ENCODE assay signal across 19 cellular contexts in genomic region chr18:6714027-6714426, GRCh38. TPM values are rescaled to one million over a fixed set of nuclear protein-coding genes. Genes with fewer than 3 reads are reported as not detected.
A peak's percentile ranks its signal among the peaks of the same experiment; 100 is the strongest.
DNase-seq lines count a peak whose midpoint lies in the region; ATAC-seq and TF ChIP-seq lines count a peak whose summit lies in the region.
"Had no signal": no experiment of that assay in that cellular context is flagged by ENCODE, and none has a peak within 500 bp of the region (broad histone marks: within the 10 kb centered on the region; RNA-seq: fewer than 3 reads in every experiment).

No MANE protein-coding gene starts in this region.

- H3K9me3 ChIP-seq in SK-N-SH (no peaks in the 10 kb centered on the region), endodermal cell (ENCODE audit: control insufficient read depth, low read length) (no peaks in the 10 kb centered on the region)
- H3K9me3 ChIP-seq: BLaER1, MG63, SJSA1 had no signal

- TF ChIP-seq CTCF in GM23338 (conservative IDR thresholded peaks at IDR 0.05; ENCODE audit: low read depth in 2 of 2) (no peak), SK-N-SH (IDR thresholded peaks at IDR 0.05) (no peak), endodermal cell (conservative IDR thresholded peaks at IDR 0.05) (no peak), mesothelial cell of epicardium (IDR thresholded peaks at IDR 0.05; ENCODE audit: unreplicated experiment) (no peak)

- H3K9me3 Mint-ChIP-seq in GM23338 = no peaks in the 10 kb centered on the region
- H3K9me3 Mint-ChIP-seq in endodermal cell = no peaks in the 10 kb centered on the region
- no peaks in the 10 kb centered on the region for H3K9me3 Mint-ChIP-seq in mesothelial cell of epicardium
- H3K9me3 Mint-ChIP-seq: CD8-positive, alpha-beta T cell had no signal

- H3K27ac ChIP-seq in GM23338 (ENCODE audit: low read depth) (no peak overlapping the region), SK-N-SH (ENCODE audit: low read depth in 2 of 2, low read length in 1 of 2) (no peak overlapping the region), endodermal cell (ENCODE audit: low read depth, low read length) (no peak overlapping the region)
- H3K27ac ChIP-seq: BLaER1, SJSA1 had no signal

- H3K4me1 ChIP-seq in GM23338 (ENCODE audit: insufficient read depth) = peaks cover 11% of the 10 kb centered on the region
- peaks cover 0 to 8% of the 10 kb centered on the region in 2 experiments; a peak in 2 of 4 replicates for H3K4me1 ChIP-seq in SK-N-SH (ENCODE audit: control insufficient read depth in 1 of 2, insufficient read depth in 2 of 2, low read depth in 1 of 2, low read length in 1 of 2)
- peaks cover under 1% of the 10 kb centered on the region for H3K4me1 ChIP-seq in endodermal cell (ENCODE audit: control insufficient read depth, insufficient read depth, low read length)
- H3K4me1 ChIP-seq: BLaER1, SJSA1 had no signal

- H3K27ac Mint-ChIP-seq in GM23338 (no peak overlapping the region), endodermal cell (no peak overlapping the region), mesothelial cell of epicardium (peak overlapping the region; percentile 88)
- H3K27ac Mint-ChIP-seq: CD8-positive, alpha-beta T cell had no signal

- no peak overlapping the region for H3K4me3 ChIP-seq in GM23338
- no peak overlapping the region for H3K4me3 ChIP-seq in SK-N-SH (ENCODE audit: low read depth in 2 of 2, low read length in 1 of 2)
- no peak overlapping the region for H3K4me3 ChIP-seq in endodermal cell (ENCODE audit: low read length)
- H3K4me3 ChIP-seq: BLaER1, GM12878, MG63, SJSA1 had no signal

- H3K36me3 ChIP-seq in GM23338 (ENCODE audit: insufficient read depth) (no peaks in the 10 kb centered on the region), SK-N-SH (replicated peaks in 1 of 2; ENCODE audit: control insufficient read depth in 1 of 2, insufficient read depth in 2 of 2, low read length in 1 of 2) (no peaks in the 10 kb centered on the region), endodermal cell (ENCODE audit: control insufficient read depth, insufficient read depth, low read length) (no peaks in the 10 kb centered on the region)
- H3K36me3 ChIP-seq: BLaER1, MG63, SJSA1 had no signal

- H2AFZ ChIP-seq in GM23338 (no peak overlapping the region), SK-N-SH (ENCODE audit: low read depth) (no peak overlapping the region)

- CTCF ChIA-PET in SK-N-SH (lab: Yijun Ruan, JAX) = no interaction called here

- H4K20me1 ChIP-seq in GM23338 (replicated peaks; ENCODE audit: insufficient read depth) = no peaks in the 10 kb centered on the region
- H4K20me1 ChIP-seq in SK-N-SH (ENCODE audit: insufficient read depth) = no peaks in the 10 kb centered on the region
- H4K20me1 ChIP-seq: BLaER1 had no signal

- H3K27me3 ChIP-seq in GM23338 (ENCODE audit: insufficient read depth) (no peaks in the 10 kb centered on the region), SK-N-SH (ENCODE audit: insufficient read depth) (no peaks in the 10 kb centered on the region), endodermal cell (ENCODE audit: control insufficient read depth, insufficient read depth, low read length, poor library complexity, severe bottlenecking) (no peaks in the 10 kb centered on the region)
- H3K27me3 ChIP-seq: BLaER1, MG63, SJSA1 had no signal

- H3K9me2 ChIP-seq in GM23338 (ENCODE audit: insufficient read depth) (no peaks in the 10 kb centered on the region), SK-N-SH (no peaks in the 10 kb centered on the region)

- TF ChIP-seq RAD21 in SK-N-SH (IDR thresholded peaks at IDR 0.05; ENCODE audit: low read length) = no peak

- peaks cover 19% of the 10 kb centered on the region for H3K4me1 Mint-ChIP-seq in GM23338
- H3K4me1 Mint-ChIP-seq in endodermal cell = peaks cover 13% of the 10 kb centered on the region
- H3K4me1 Mint-ChIP-seq in mesothelial cell of epicardium = peaks cover 34% of the 10 kb centered on the region

- no peaks in the 10 kb centered on the region for H3K27me3 Mint-ChIP-seq in GM23338 (ENCODE audit: insufficient read depth, low read depth, poor library complexity)
- no peaks in the 10 kb centered on the region for H3K27me3 Mint-ChIP-seq in endodermal cell (ENCODE audit: insufficient read depth)
- H3K27me3 Mint-ChIP-seq in mesothelial cell of epicardium (ENCODE audit: low read depth) = no peaks in the 10 kb centered on the region

- ATAC-seq in GM23338 (peak; percentile 60), HG02642 (IDR thresholded peaks at IDR 0.05; ENCODE audit: poor library complexity, unreplicated experiment) (no peak)
- ATAC-seq: CD8-positive, alpha-beta T cell; GM12878 had no signal

- peak in 1 of 2 experiments; percentile 28; a peak in 1 of 4 replicates for TF ChIP-seq EP300 in SK-N-SH (IDR thresholded peaks at IDR 0.05; ENCODE audit: borderline replicate concordance in 1 of 2, low read depth in 1 of 2, low read length in 1 of 2)

- H3K4me2 ChIP-seq in GM23338 (0 out of 2 replicates have a peak overlapping the region, but pooled peaks have one; percentile 18), SK-N-SH (no peak overlapping the region)
- H3K4me2 ChIP-seq: BLaER1 had no signal

- DNase-seq in GM23338 (ENCODE audit: low spot score) (peak; percentile 64), SK-N-SH (no peak), endodermal cell (peak; percentile 56), mesothelial cell of epicardium (ENCODE audit: low spot score in 2 of 2, unreplicated experiment in 2 of 2) (no peak), NCI-H1048 (lab: John Stamatoyannopoulos, UW) (no peak)
- no peak for DNase-seq in stimulated activated CD4-positive, alpha-beta T cell treated with anti-CD3 and anti-CD28 coated beads, Interleukin-1b, Interleukin-23, amount 100 ng/mL, for 48 hours
- DNase-seq in central memory CD4-positive, alpha-beta T cell = no peak
- DNase-seq: CD8-positive, alpha-beta T cell; DMS79 treated with DMSO at 0.1 percent for 48 hours; GDM1; Karpas-422; MG63; NCI-H187; NCI-H2171; NCI-H774 had no signal

- 32% methylated on average over 2 of the region's 2 CpGs for WGBS in SK-N-SH (ENCODE audit: low lambda C conversion rate)
- WGBS in endodermal cell (ENCODE audit: insufficient coverage in 1 of 2, insufficient read length in 1 of 2), 2 experiments = 73 to 81% methylated on average over 2 of the region's 2 CpGs

- H3F3A ChIP-seq in GM23338 (replicated peaks; ENCODE audit: low read depth) (no peaks in the 10 kb centered on the region), SK-N-SH (replicated peaks; ENCODE audit: insufficient read depth) (no peaks in the 10 kb centered on the region)

- H3K4me3 Mint-ChIP-seq in GM23338 (no peak overlapping the region), endodermal cell (no peak overlapping the region), mesothelial cell of epicardium (no peak overlapping the region)
- H3K4me3 Mint-ChIP-seq: CD8-positive, alpha-beta T cell had no signal

- POLR2A ChIA-PET in SK-N-SH (lab: Yijun Ruan, JAX) = no interaction called here

- no peak overlapping the region for H3K9ac ChIP-seq in SK-N-SH
- no peak overlapping the region for H3K9ac ChIP-seq in endodermal cell (ENCODE audit: extremely low read depth, low read length, poor library complexity, severe bottlenecking)
- H3K9ac ChIP-seq: BLaER1 had no signal

- H3K79me2 ChIP-seq in GM23338 (replicated peaks; ENCODE audit: insufficient read depth) = no peaks in the 10 kb centered on the region
- no peaks in the 10 kb centered on the region for H3K79me2 ChIP-seq in SK-N-SH (ENCODE audit: insufficient read depth)

- no peaks in the 10 kb centered on the region for H3K36me3 Mint-ChIP-seq in GM23338 (ENCODE audit: low read depth)
- H3K36me3 Mint-ChIP-seq in endodermal cell (ENCODE audit: low read depth) = no peaks in the 10 kb centered on the region
- no peaks in the 10 kb centered on the region for H3K36me3 Mint-ChIP-seq in mesothelial cell of epicardium
- H3K36me3 Mint-ChIP-seq: CD8-positive, alpha-beta T cell had no signal

TF ChIP-seq in GM23338, 12 proteins besides CTCF, POLR2A, EP300 and RAD21 (continues in another document):
- TF ChIP-seq CREB1 (CRISPR knock-in tag; IDR thresholded peaks at IDR 0.05; ENCODE audit: low read depth) (no peak), NANOG (IDR thresholded peaks at IDR 0.05; ENCODE audit: borderline replicate concordance) (no peak), JUNB (IDR thresholded peaks at IDR 0.05; ENCODE audit: unreplicated experiment) (no peak), EZH2phosphoT487 (IDR thresholded peaks at IDR 0.05; ENCODE audit: unreplicated experiment) (no peak)

TF ChIP-seq in SK-N-SH, 30 proteins besides CTCF, POLR2A, EP300 and RAD21 (continues in another document):
- TF ChIP-seq PBX3 (IDR thresholded peaks at IDR 0.05) (peak; percentile 75), ELF1 (IDR thresholded peaks at IDR 0.05) (no peak), MAX (IDR thresholded peaks at IDR 0.05; ENCODE audit: low read depth) (no peak), JUND (IDR thresholded peaks at IDR 0.05) (peak; percentile 39; the same call in 1 of the 2 replicates), GATA2 (CRISPR knock-in tag; IDR thresholded peaks at IDR 0.05) (no peak), GABPA (IDR thresholded peaks at IDR 0.05; ENCODE audit: low read depth) (no peak), FOSL2 (IDR thresholded peaks at IDR 0.05; ENCODE audit: borderline replicate concordance, low read depth) (peak; percentile 4; the same call in 1 of the 2 replicates), FOXM1 (IDR thresholded peaks at IDR 0.05; ENCODE audit: low read depth) (no peak), MXI1 (IDR thresholded peaks at IDR 0.05; ENCODE audit: low read depth, low read length) (no peak), MEF2A (IDR thresholded peaks at IDR 0.05; ENCODE audit: borderline replicate concordance, low read depth) (no peak), NFIC (IDR thresholded peaks at IDR 0.05; ENCODE audit: borderline replicate concordance) (no peak)

RNA-seq across cellular contexts. Expression of gene ARHGAP28, which starts 15.5 kb away (rescaled TPM):
- total RNA-seq in GM23338 (2014; rRNA removed; shearing (Covaris generic)) = 9.6 and 12.2 TPM in 2 replicates
- polyA plus RNA-seq in GM23338 (2016; fragmentation: Nextera tagmentation; extraction: Ambion mirVana) = 2.8 and 2.9 TPM in 2 replicates
- 0.99 and 1.3 TPM in 2 replicates for polyA plus RNA-seq in SK-N-SH (2012; rRNA removed)
- 1.3 and 1.5 TPM in 2 replicates for polyA plus RNA-seq in SK-N-SH (2012; cell fraction: cytosol; rRNA removed)
- 1.6 and 1.9 TPM in 2 replicates for polyA plus RNA-seq in SK-N-SH (2012; cell fraction: nucleus; rRNA removed)
- total RNA-seq in endodermal cell = 100 to 1,000 TPM; 110 to 133 TPM
- polyA plus RNA-seq in endodermal cell (2013, experiment 1 of 2) = 41.9 TPM
- 49.8 TPM for polyA plus RNA-seq in endodermal cell (2013, experiment 2 of 2)
- 153 to 161 TPM (median 159 TPM) in 3 replicates for total RNA-seq in mesothelial cell of epicardium
- total RNA-seq: CD8-positive, alpha-beta T cell; GM12878 had no signal
- polyA plus RNA-seq: GM12878 had no signal

Comparison
In these comparisons a context has a peak if more than half of its experiments do, and no peak if none do; other contexts are left out.
1. DNase-seq: peak in GM23338 (single experiment) and endodermal cell (single experiment); none in SK-N-SH (single experiment), mesothelial cell of epicardium (0 of 2), NCI-H1048 (single experiment), stimulated activated CD4-positive, alpha-beta T cell treated with anti-CD3 and anti-CD28 coated beads, Interleukin-1b, Interleukin-23, amount 100 ng/mL, for 48 hours (single experiment) and central memory CD4-positive, alpha-beta T cell (single experiment).